Comparison of ENCODE assay signal across 1 cellular context in the genomic region with DNA sequence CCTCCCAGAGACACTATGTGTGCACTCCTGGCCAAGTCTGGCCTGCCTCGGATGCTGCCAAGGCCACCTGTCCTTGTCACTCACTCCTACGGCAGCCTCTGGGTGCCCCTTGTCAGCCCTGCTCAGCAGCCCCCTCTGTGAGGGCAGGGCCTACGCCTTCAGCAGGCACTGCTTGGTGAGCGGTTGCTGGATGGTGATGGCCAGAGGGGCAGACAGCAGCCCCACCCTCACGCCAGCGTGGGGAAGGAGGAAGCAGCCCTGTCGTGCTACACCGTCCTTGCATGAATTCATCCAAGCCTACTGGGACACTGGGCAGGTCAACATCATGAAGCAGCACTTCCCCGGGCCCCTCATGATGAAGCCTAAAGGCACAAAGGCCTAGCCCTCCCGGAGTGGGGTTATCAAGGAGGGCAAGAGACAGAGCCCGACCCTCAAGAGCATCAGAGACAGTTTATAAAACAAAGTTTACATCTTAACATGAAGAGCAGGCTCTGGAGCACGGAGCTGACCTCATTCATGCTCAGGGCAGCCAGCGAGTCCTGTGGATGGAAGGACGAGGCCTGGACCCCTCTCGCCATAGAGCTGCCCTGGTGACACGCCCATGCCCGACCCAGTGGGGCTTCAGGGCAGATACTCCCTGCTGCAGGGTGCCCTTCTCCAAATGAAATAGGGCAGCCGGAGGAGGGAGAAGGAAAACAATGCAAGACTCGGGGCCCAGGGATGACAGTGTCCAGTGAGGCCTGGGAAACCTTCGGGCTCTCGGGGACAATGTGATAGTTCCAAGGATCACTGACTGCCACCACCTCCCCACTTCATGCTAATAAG.
TF ChIP-seq lines count a peak whose summit lies in the region.

No MANE protein-coding gene starts in this region.

TF ChIP-seq in IMR-90, 13 proteins besides CTCF, POLR2A, EP300 and RAD21:
- TF ChIP-seq MXI1 (IDR thresholded peaks at IDR 0.05; ENCODE audit: borderline replicate concordance, low read depth, low read length) (no peak), MAFK (IDR thresholded peaks at IDR 0.05; ENCODE audit: low read depth, low read length) (no peak), BHLHE40 (IDR thresholded peaks at IDR 0.05; ENCODE audit: low read depth, low read length) (no peak), RFX5 (IDR thresholded peaks at IDR 0.05; ENCODE audit: low read depth, low read length) (no peak), CEBPB (IDR thresholded peaks at IDR 0.05; ENCODE audit: low read depth, low read length) (no peak), FOS (IDR thresholded peaks at IDR 0.05; ENCODE audit: low read depth, low read length) (no peak), CHD1 (IDR thresholded peaks at IDR 0.05; ENCODE audit: low read depth, low read length) (no peak), MAZ (IDR thresholded peaks at IDR 0.05; ENCODE audit: borderline replicate concordance, low read depth, low read length) (no peak), SMC3 (IDR thresholded peaks at IDR 0.05; ENCODE audit: low read depth, low read length) (no peak), RCOR1 (IDR thresholded peaks at IDR 0.05; ENCODE audit: insufficient replicate concordance, low read length) (no peak), NFE2L2 (IDR thresholded peaks at IDR 0.05; ENCODE audit: low read depth, low read length) (no peak)
- TF ChIP-seq, protein P1, sequence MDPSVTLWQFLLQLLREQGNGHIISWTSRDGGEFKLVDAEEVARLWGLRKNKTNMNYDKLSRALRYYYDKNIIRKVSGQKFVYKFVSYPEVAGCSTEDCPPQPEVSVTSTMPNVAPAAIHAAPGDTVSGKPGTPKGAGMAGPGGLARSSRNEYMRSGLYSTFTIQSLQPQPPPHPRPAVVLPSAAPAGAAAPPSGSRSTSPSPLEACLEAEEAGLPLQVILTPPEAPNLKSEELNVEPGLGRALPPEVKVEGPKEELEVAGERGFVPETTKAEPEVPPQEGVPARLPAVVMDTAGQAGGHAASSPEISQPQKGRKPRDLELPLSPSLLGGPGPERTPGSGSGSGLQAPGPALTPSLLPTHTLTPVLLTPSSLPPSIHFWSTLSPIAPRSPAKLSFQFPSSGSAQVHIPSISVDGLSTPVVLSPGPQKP (IDR thresholded peaks at IDR 0.05; ENCODE audit: borderline replicate concordance, low read depth, low read length) = no peak
- TF ChIP-seq, protein P2, sequence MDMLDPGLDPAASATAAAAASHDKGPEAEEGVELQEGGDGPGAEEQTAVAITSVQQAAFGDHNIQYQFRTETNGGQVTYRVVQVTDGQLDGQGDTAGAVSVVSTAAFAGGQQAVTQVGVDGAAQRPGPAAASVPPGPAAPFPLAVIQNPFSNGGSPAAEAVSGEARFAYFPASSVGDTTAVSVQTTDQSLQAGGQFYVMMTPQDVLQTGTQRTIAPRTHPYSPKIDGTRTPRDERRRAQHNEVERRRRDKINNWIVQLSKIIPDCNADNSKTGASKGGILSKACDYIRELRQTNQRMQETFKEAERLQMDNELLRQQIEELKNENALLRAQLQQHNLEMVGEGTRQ (IDR thresholded peaks at IDR 0.05; ENCODE audit: low read depth, low read length) = no peak
